ENCODE assay signal across 8 cellular contexts in genomic region chr3:138068579-138069174, GRCh38. TPM values are rescaled to one million over a fixed set of nuclear protein-coding genes. Genes with fewer than 3 reads are reported as not detected.
DNase-seq lines count a peak whose midpoint lies in the region; ATAC-seq and TF ChIP-seq lines count a peak whose summit lies in the region.

No MANE protein-coding gene starts in this region.

- H3K36me3 Mint-ChIP-seq in activated T-helper 2 cell treated with anti-CD3 and anti-CD28 coated beads, Interferon-gamma antibody, Interleukin-2, Interleukin-4, amounts not matched to agents 10 μg/mL and 5 μg/mL and 100 μg/mL, durations not matched to agents 14 hours and 24 hours and 36 hours (ENCODE audit: low read depth), result no peaks in the 10 kb centered on the region
- H3K36me3 Mint-ChIP-seq in osteocyte (ENCODE audit: unreplicated experiment), result peaks cover 24% of the 10 kb centered on the region

- H3K4me3 Mint-ChIP-seq in activated T-helper 2 cell treated with anti-CD3 and anti-CD28 coated beads, Interferon-gamma antibody, Interleukin-2, Interleukin-4, amounts not matched to agents 10 μg/mL and 5 μg/mL and 100 μg/mL, durations not matched to agents 14 hours and 24 hours and 36 hours (ENCODE audit: low read depth), result no peak overlapping the region
- H3K4me3 Mint-ChIP-seq in osteocyte (ENCODE audit: unreplicated experiment), result no peak overlapping the region

- no peaks in the 10 kb centered on the region for H3K27me3 ChIP-seq in tibial nerve

- peaks cover 0 to 2% (median 0%) of the 10 kb centered on the region in 4 donors for H3K9me3 ChIP-seq in tibial nerve

- peak; percentile 52 for ATAC-seq in GM21619 (IDR thresholded peaks at IDR 0.05; ENCODE audit: unreplicated experiment)

- intact Hi-C loops in activated T-helper 2 cell treated with anti-CD3 and anti-CD28 coated beads, Interferon-gamma antibody, Interleukin-2, Interleukin-4, amounts not matched to agents 10 μg/mL and 5 μg/mL and 100 μg/mL, durations not matched to agents 14 hours and 24 hours and 36 hours (cut with micrococcal nuclease), result loop anchor here (1.0 to 5.0 kb wide), 5 partner anchors 51 to 524 kb away; partner anchors contain the start of genes ARMC8, CEP70, DBR1 and NME9

- in situ Hi-C loops in KBM-7 (cut with MboI; ENCODE audit: low pct_unique_long_range_greater_than_20kb, low sequenced_read_pairs), result no loop called here

- peaks cover 0 to 84% (median 0%) of the 10 kb centered on the region in 3 donors for H3K36me3 ChIP-seq in tibial nerve

- peaks cover 29% of the 10 kb centered on the region for H3K27me3 Mint-ChIP-seq in activated T-helper 2 cell treated with anti-CD3 and anti-CD28 coated beads, Interferon-gamma antibody, Interleukin-2, Interleukin-4, amounts not matched to agents 10 μg/mL and 5 μg/mL and 100 μg/mL, durations not matched to agents 14 hours and 24 hours and 36 hours (ENCODE audit: low read depth)
- no peaks in the 10 kb centered on the region for H3K27me3 Mint-ChIP-seq in osteocyte (ENCODE audit: unreplicated experiment)

- H3K4me1 Mint-ChIP-seq in activated T-helper 2 cell treated with anti-CD3 and anti-CD28 coated beads, Interferon-gamma antibody, Interleukin-2, Interleukin-4, amounts not matched to agents 10 μg/mL and 5 μg/mL and 100 μg/mL, durations not matched to agents 14 hours and 24 hours and 36 hours (ENCODE audit: low read depth), result peaks cover 23% of the 10 kb centered on the region
- H3K4me1 Mint-ChIP-seq in osteocyte (ENCODE audit: unreplicated experiment), result peaks cover 7% of the 10 kb centered on the region

- H3K27ac Mint-ChIP-seq in activated T-helper 2 cell treated with anti-CD3 and anti-CD28 coated beads, Interferon-gamma antibody, Interleukin-2, Interleukin-4, amounts not matched to agents 10 μg/mL and 5 μg/mL and 100 μg/mL, durations not matched to agents 14 hours and 24 hours and 36 hours, result no peak overlapping the region
- H3K27ac Mint-ChIP-seq in osteocyte (ENCODE audit: unreplicated experiment), result peak overlapping the region; percentile 32

- DNase-seq in ELF-1 (ENCODE audit: low read depth, low spot score) (peak; percentile 91), KBM-7 (peak; percentile 82), RWPE1 (ENCODE audit: low spot score) (peak; percentile 86), foreskin melanocyte (peak; percentile 62), osteocyte (ENCODE audit: extremely low spot score, unreplicated experiment) (peak; percentile 92), tibial nerve (ENCODE audit: low spot score in 2 of 2) (peak; percentile 62 to 74)
- peak; percentile 55 for DNase-seq in activated T-helper 2 cell treated with anti-CD3 and anti-CD28 coated beads, Interferon-gamma antibody, Interleukin-2, Interleukin-4, amounts not matched to agents 10 μg/mL and 5 μg/mL and 100 μg/mL, durations not matched to agents 14 hours and 24 hours and 36 hours (ENCODE audit: low spot score)

- H3K27ac ChIP-seq in RWPE1 (no peak overlapping the region), tibial nerve (no peak overlapping the region)

- no peak for TF ChIP-seq POLR2A in tibial nerve (IDR thresholded peaks at IDR 0.05)

- TF ChIP-seq CTCF in RWPE1 (conservative IDR thresholded peaks at IDR 0.05; ENCODE audit: low read depth), result peak; percentile 97
- peak; percentile 99 for TF ChIP-seq CTCF in osteocyte (IDR thresholded peaks at IDR 0.05)
- TF ChIP-seq CTCF in tibial nerve (IDR thresholded peaks at IDR 0.05), result peak; percentile 92 to 96 (median 94)

- H3K4me3 ChIP-seq in tibial nerve, result no peak overlapping the region

- H3K4me1 ChIP-seq in tibial nerve, result no peaks in the 10 kb centered on the region

- WGBS in tibial nerve, 2 donors, result 22 to 28% methylated on average over 9 to 14 of the region's 14 CpGs

- CTCF ChIA-PET in RWPE1 (lab: Yijun Ruan, JAX), result interaction anchor here (0.6 to 5.8 kb wide), 8 partner anchors 9 to 532 kb away, joined by 3 to 42 read pairs (median 4); no protein-coding TSS in a partner anchor

- no peaks in the 10 kb centered on the region for H3K9me3 Mint-ChIP-seq in activated T-helper 2 cell treated with anti-CD3 and anti-CD28 coated beads, Interferon-gamma antibody, Interleukin-2, Interleukin-4, amounts not matched to agents 10 μg/mL and 5 μg/mL and 100 μg/mL, durations not matched to agents 14 hours and 24 hours and 36 hours
- no peaks in the 10 kb centered on the region for H3K9me3 Mint-ChIP-seq in osteocyte (ENCODE audit: unreplicated experiment)

- no peak for TF ChIP-seq EP300 in tibial nerve (IDR thresholded peaks at IDR 0.05)

- POLR2A ChIA-PET in RWPE1 (lab: Yijun Ruan, JAX; ENCODE audit: low non-redundant PET), result no interaction called here

RNA-seq across cellular contexts. Expression of gene DZIP1L, which starts 46.7 kb away (rescaled TPM):
- 0.16 TPM in 1 of 2 replicates, not detected in the other for total RNA-seq in activated T-helper 2 cell treated with anti-CD3 and anti-CD28 coated beads, Interferon-gamma antibody, Interleukin-2, Interleukin-4, amounts not matched to agents 10 μg/mL and 5 μg/mL and 100 μg/mL, durations not matched to agents 14 hours and 24 hours and 36 hours
- 21.9 and 23.4 TPM in 2 replicates for total RNA-seq in osteocyte
- 10 to 100 TPM; 40.2 to 64.5 (median 42.8) TPM for total RNA-seq in tibial nerve

RNA-seq across cellular contexts. Expression of gene CLDN18, which starts 58.7 kb away (rescaled TPM):
- total RNA-seq in activated T-helper 2 cell treated with anti-CD3 and anti-CD28 coated beads, Interferon-gamma antibody, Interleukin-2, Interleukin-4, amounts not matched to agents 10 μg/mL and 5 μg/mL and 100 μg/mL, durations not matched to agents 14 hours and 24 hours and 36 hours, result not detected in 2 replicates
- total RNA-seq in osteocyte (not detected in 2 replicates), tibial nerve (not detected)

Comparison
In these comparisons a context has a peak if more than half of its experiments do, and no peak if none do; other contexts are left out.
1. RNA of gene DZIP1L, which starts 46.7 kb away (total RNA-seq): 40.2 to 64.5 TPM in tibial nerve and 21.9 to 23.4 TPM in osteocyte; 0.16 TPM in activated T-helper 2 cell treated with anti-CD3 and anti-CD28 coated beads, Interferon-gamma antibody, Interleukin-2, Interleukin-4, amounts not matched to agents 10 μg/mL and 5 μg/mL and 100 μg/mL, durations not matched to agents 14 hours and 24 hours and 36 hours; every median in the first group is over 10 times any median in the second.
2. Peak in every context shown above with its lines, with median percentiles within 50 percentile points of each other: DNase-seq and CTCF ChIP-seq.